31 cellular contexts compared by ENCODE assay signal in the genomic region with DNA sequence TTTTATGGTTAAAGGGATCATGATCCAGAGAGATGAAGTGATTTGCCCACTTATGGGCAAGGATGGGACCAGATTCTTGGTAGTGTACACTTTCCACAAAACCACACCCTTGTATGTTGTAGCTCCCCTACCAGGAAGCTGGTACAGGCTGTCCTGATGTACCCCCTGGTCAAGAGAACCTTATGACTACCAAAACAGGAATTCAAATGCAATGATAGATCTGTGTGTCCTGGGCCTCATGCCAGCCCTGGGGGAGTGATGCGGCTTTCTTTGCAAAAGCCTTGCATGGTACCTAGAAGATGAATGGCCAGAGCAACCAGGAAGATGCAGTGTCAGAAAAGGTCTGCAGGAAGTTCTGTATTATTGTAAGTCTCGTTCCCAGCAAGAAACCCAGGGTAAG.
DNase-seq lines count a peak whose midpoint lies in the region; ATAC-seq, FAIRE-seq and TF ChIP-seq lines count a peak whose summit lies in the region.
"Had no signal": no experiment of that assay in that cellular context is flagged by ENCODE, and none has a peak within 500 bp of the region (broad histone marks: within the 10 kb centered on the region; RNA-seq: fewer than 3 reads in every experiment).

No MANE protein-coding gene starts in this region.

- H3K27me3 ChIP-seq in mammary epithelial cell (ENCODE audit: insufficient read depth, low read length) = no peaks in the 10 kb centered on the region
- H3K27me3 ChIP-seq: ascending aorta, sigmoid colon, stomach, thyroid gland had no signal

- H3K9ac ChIP-seq in mammary epithelial cell (ENCODE audit: insufficient read depth, low read length) = no peak overlapping the region

- no peak overlapping the region for H3K4me3 Mint-ChIP-seq in activated CD8-positive, alpha-beta T cell treated with anti-CD3 and anti-CD28 coated beads, Interleukin-2, amount 10 ng/mL, durations not matched to agents 7 days and 5 days
- H3K4me3 Mint-ChIP-seq: activated naive CD8-positive, alpha-beta T cell; central memory CD8-positive, alpha-beta T cell; dendritic cell treated with granulocyte-macrophage colony-stimulating factor and Interleukin-4, amounts not matched to agents 40 ng/mL and 50 ng/mL, for 4 days; IgD-negative memory B cell; mesothelial cell of epicardium; naive B cell had no signal

- H2AFZ ChIP-seq in mammary epithelial cell (ENCODE audit: low read depth, low read length) = no peak overlapping the region

- intact Hi-C loops in mammary epithelial cell (cut with micrococcal nuclease) = no loop called here

- CTCF ChIA-PET in mammary epithelial cell (lab: Charles Lee; ENCODE audit: low non-redundant PET) = no interaction called here
- CTCF ChIA-PET in activated CD8-positive, alpha-beta T cell treated with anti-CD3 and anti-CD28 coated beads, Interleukin-2, amount 10 ng/mL, durations not matched to agents 7 days and 5 days (lab: Charles Lee) = no interaction called here

- no TSS peak for BruUV-seq in mammary epithelial cell (replicated peaks; lab: Mats Ljungman, UMichigan)

- in situ Hi-C loops in mammary epithelial cell (cut with MboI; ENCODE audit: low sequenced_read_pairs in 2 of 2) = no loop called here

- no peak overlapping the region for H3K27ac ChIP-seq in mammary epithelial cell (ENCODE audit: insufficient read depth, low read depth, low read length)
- H3K27ac ChIP-seq in temporal lobe (ENCODE audit: low read depth, low read length) = peak overlapping the region; percentile 7
- H3K27ac ChIP-seq: ascending aorta, prostate gland, sigmoid colon, stomach, thyroid gland had no signal

- H3K27ac Mint-ChIP-seq in activated CD8-positive, alpha-beta T cell treated with anti-CD3 and anti-CD28 coated beads, Interleukin-2, amount 10 ng/mL, durations not matched to agents 7 days and 5 days = no peak overlapping the region
- H3K27ac Mint-ChIP-seq: activated naive CD8-positive, alpha-beta T cell; CD14-positive monocyte; dendritic cell treated with granulocyte-macrophage colony-stimulating factor and Interleukin-4, amounts not matched to agents 40 ng/mL and 50 ng/mL, for 4 days; IgD-negative memory B cell; mesothelial cell of epicardium; naive B cell had no signal

- peaks cover 17% of the 10 kb centered on the region for H3K4me1 ChIP-seq in mammary epithelial cell (ENCODE audit: insufficient read depth, low read length)
- H3K4me1 ChIP-seq: ascending aorta, prostate gland, thyroid gland had no signal

- H3K27me3 Mint-ChIP-seq in activated CD8-positive, alpha-beta T cell treated with anti-CD3 and anti-CD28 coated beads, Interleukin-2, amount 10 ng/mL, durations not matched to agents 7 days and 5 days (ENCODE audit: low read depth) = peaks cover 2% of the 10 kb centered on the region
- H3K27me3 Mint-ChIP-seq: central memory CD8-positive, alpha-beta T cell had no signal

- FAIRE-seq in H54 (lab: Jason Lieb, UNC) = no peak
- FAIRE-seq in RCC 7860 (lab: Jason Lieb, UNC) = peak; percentile 26

- H3K4me2 ChIP-seq in mammary epithelial cell (ENCODE audit: insufficient read depth, low read depth, low read length) = peak overlapping the region; percentile 10

- 60% methylated on average over 2 of the region's 2 CpGs for WGBS in mammary epithelial cell (ENCODE audit: low coverage, missing lambda C conversion rate)

- H3K4me1 Mint-ChIP-seq in activated CD8-positive, alpha-beta T cell treated with anti-CD3 and anti-CD28 coated beads, Interleukin-2, amount 10 ng/mL, durations not matched to agents 7 days and 5 days (ENCODE audit: low read depth) = no peaks in the 10 kb centered on the region
- H3K4me1 Mint-ChIP-seq: CD14-positive monocyte; central memory CD8-positive, alpha-beta T cell; IgD-negative memory B cell; naive B cell had no signal

- dilution Hi-C loops in mammary epithelial cell (cut with HindIII; ENCODE audit: low sequenced_read_pairs) = no loop called here

- TF ChIP-seq POLR2A in H54 (IDR thresholded peaks at IDR 0.05; ENCODE audit: low read depth, low read length) = no peak

- no peaks in the 10 kb centered on the region for H3K36me3 ChIP-seq in mammary epithelial cell (ENCODE audit: insufficient read depth, low read length)
- H3K36me3 ChIP-seq: ascending aorta, prostate gland, sigmoid colon, stomach, thyroid gland had no signal

- POLR2A ChIA-PET in activated CD8-positive, alpha-beta T cell treated with anti-CD3 and anti-CD28 coated beads, Interleukin-2, amount 10 ng/mL, durations not matched to agents 7 days and 5 days (lab: Charles Lee) = no interaction called here

- no peaks in the 10 kb centered on the region for H3K36me3 Mint-ChIP-seq in activated CD8-positive, alpha-beta T cell treated with anti-CD3 and anti-CD28 coated beads, Interleukin-2, amount 10 ng/mL, durations not matched to agents 7 days and 5 days (ENCODE audit: low read depth)
- H3K36me3 Mint-ChIP-seq: activated naive CD8-positive, alpha-beta T cell; CD14-positive monocyte; IgD-negative memory B cell; mesothelial cell of epicardium; naive B cell had no signal

- no peaks in the 10 kb centered on the region for H4K20me1 ChIP-seq in mammary epithelial cell (ENCODE audit: insufficient read depth, low read length)

- no peak overlapping the region for H3K4me3 ChIP-seq in mammary epithelial cell (replicated peaks in 1 of 3; ENCODE audit: insufficient read depth in 1 of 3, low read depth in 2 of 3, low read length in 3 of 3)
- H3K4me3 ChIP-seq: ascending aorta, prostate gland, sigmoid colon, stomach, thyroid gland had no signal

- ATAC-seq in activated CD8-positive, alpha-beta T cell treated with anti-CD3 and anti-CD28 coated beads, Interleukin-2, amount 10 ng/mL, durations not matched to agents 7 days and 5 days = no peak
- ATAC-seq in HG03378 (IDR thresholded peaks at IDR 0.05; ENCODE audit: unreplicated experiment) = no peak
- ATAC-seq: HCT116 had no signal

- H3K9me3 ChIP-seq in mammary epithelial cell (replicated peaks; ENCODE audit: insufficient read depth, low read length) = no peaks in the 10 kb centered on the region
- H3K9me3 ChIP-seq: ascending aorta, prostate gland, sigmoid colon, stomach, thyroid gland had no signal

- H3K79me2 ChIP-seq in mammary epithelial cell (ENCODE audit: insufficient read depth, low read length) = no peaks in the 10 kb centered on the region

- DNase-seq in H54 (ENCODE audit: insufficient read length, low spot score) (peak; percentile 19), RCC 7860 (ENCODE audit: low spot score) (peak; percentile 69), mammary epithelial cell (no peak)
- DNase-seq in activated CD8-positive, alpha-beta T cell treated with anti-CD3 and anti-CD28 coated beads, Interleukin-2, amount 10 ng/mL, durations not matched to agents 7 days and 5 days = no peak
- no peak for DNase-seq in activated CD4-positive, alpha-beta T cell treated with anti-CD3 and anti-CD28 coated beads for 1 hour
- DNase-seq: Calu3; DMS79; erythroblast; glutamatergic neuron; naive B cell; NCI-H1105; NCI-H1930; NCI-H524 treated with DMSO at 0.1 percent for 48 hours; OCI-M1; SHP77 treated with DMSO at 0.1 percent for 48 hours; sigmoid colon; stimulated activated CD4-positive, alpha-beta T cell treated with anti-CD3 and anti-CD28 coated beads, Interleukin-4, amount 100 ng/mL, for 1 hour; stomach; T-helper 2 cell; thyroid gland had no signal

- no peak for TF ChIP-seq CTCF in mammary epithelial cell (conservative IDR thresholded peaks at IDR 0.05 in 1 of 2, IDR thresholded peaks at IDR 0.05 in 1 of 2; ENCODE audit: extremely low read depth in 1 of 2, insufficient read depth in 1 of 2, low read depth in 1 of 2, low read length in 2 of 2)

- H3K9me3 Mint-ChIP-seq in activated CD8-positive, alpha-beta T cell treated with anti-CD3 and anti-CD28 coated beads, Interleukin-2, amount 10 ng/mL, durations not matched to agents 7 days and 5 days (ENCODE audit: insufficient read depth) = no peaks in the 10 kb centered on the region
- H3K9me3 Mint-ChIP-seq: central memory CD8-positive, alpha-beta T cell; dendritic cell treated with granulocyte-macrophage colony-stimulating factor and Interleukin-4, amounts not matched to agents 40 ng/mL and 50 ng/mL, for 4 days; IgD-negative memory B cell; mesothelial cell of epicardium had no signal

Comparison
In these comparisons a context has a peak if more than half of its experiments do, and no peak if none do; other contexts are left out.
1. DNase-seq: peak in H54 (single experiment) and RCC 7860 (single experiment); none in mammary epithelial cell (single experiment), activated CD8-positive, alpha-beta T cell treated with anti-CD3 and anti-CD28 coated beads, Interleukin-2, amount 10 ng/mL, durations not matched to agents 7 days and 5 days (single experiment) and activated CD4-positive, alpha-beta T cell treated with anti-CD3 and anti-CD28 coated beads for 1 hour (single experiment).